9 cellular contexts compared by ENCODE assay signal in the genomic region with DNA sequence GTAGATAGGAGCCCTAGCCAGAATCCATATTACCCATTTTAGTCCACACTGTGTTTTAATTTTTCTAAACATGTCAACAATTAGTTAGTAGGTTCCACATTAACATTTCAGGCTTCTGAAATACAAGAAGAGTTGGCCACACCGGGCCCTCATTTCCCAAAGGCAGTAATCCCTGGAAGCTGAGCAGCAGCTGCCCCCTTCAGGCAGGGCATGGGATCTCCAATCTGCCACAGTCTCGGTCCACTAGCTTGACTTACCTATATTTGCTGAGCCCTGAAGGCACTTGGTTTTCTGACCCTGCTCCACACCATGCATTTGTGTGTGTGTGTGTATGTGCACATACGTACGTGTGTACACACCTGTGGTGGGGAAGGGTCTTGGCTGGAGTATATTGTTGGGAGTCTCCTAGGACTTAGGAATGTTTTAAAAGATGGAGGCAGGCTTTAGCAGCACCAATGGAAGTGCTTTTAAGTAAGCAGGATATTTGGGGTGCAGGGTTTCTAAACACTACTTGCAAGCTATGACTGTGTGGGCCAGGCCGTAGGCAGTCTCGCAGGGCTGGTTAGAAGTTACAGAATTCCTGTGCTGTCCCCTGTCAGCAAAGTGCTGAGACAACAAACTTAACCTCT.
DNase-seq lines count a peak whose midpoint lies in the region; ATAC-seq and TF ChIP-seq lines count a peak whose summit lies in the region.
"Had no signal": no experiment of that assay in that cellular context is flagged by ENCODE, and none has a peak within 500 bp of the region (broad histone marks: within the 10 kb centered on the region; RNA-seq: fewer than 3 reads in every experiment).

No MANE protein-coding gene starts in this region.

- intact Hi-C loops in activated CD8-positive, alpha-beta T cell treated with anti-CD3 and anti-CD28 coated beads for 36 hours (cut with micrococcal nuclease) = no loop called here

- H3K36me3 Mint-ChIP-seq in activated CD8-positive, alpha-beta T cell treated with anti-CD3 and anti-CD28 coated beads for 36 hours (ENCODE audit: low read depth) = no peaks in the 10 kb centered on the region
- H3K36me3 Mint-ChIP-seq in activated CD8-positive, alpha-beta T cell treated with anti-CD3 and anti-CD28 coated beads, Interleukin-2, amount 10 ng/mL, durations not matched to agents 7 days and 5 days (ENCODE audit: low read depth) = no peaks in the 10 kb centered on the region
- H3K36me3 Mint-ChIP-seq in chondrocyte (ENCODE audit: low read depth) (no peaks in the 10 kb centered on the region), type B pancreatic cell (no peaks in the 10 kb centered on the region)
- H3K36me3 Mint-ChIP-seq: CD8-positive, alpha-beta memory T cell had no signal

- ATAC-seq in activated CD8-positive, alpha-beta T cell treated with anti-CD3 and anti-CD28 coated beads for 36 hours = no peak
- no peak for ATAC-seq in activated CD8-positive, alpha-beta T cell treated with anti-CD3 and anti-CD28 coated beads, Interleukin-2, amount 10 ng/mL, durations not matched to agents 7 days and 5 days

- CTCF ChIA-PET in activated CD8-positive, alpha-beta T cell treated with anti-CD3 and anti-CD28 coated beads for 36 hours (lab: Charles Lee) = no interaction called here
- CTCF ChIA-PET in activated CD8-positive, alpha-beta T cell treated with anti-CD3 and anti-CD28 coated beads, Interleukin-2, amount 10 ng/mL, durations not matched to agents 7 days and 5 days (lab: Charles Lee) = interaction anchor here (1.1 kb wide), 1 partner anchor 17 kb away, joined by 3 read pairs; no protein-coding TSS in a partner anchor

- peak; percentile 15 for TF ChIP-seq CTCF in activated CD8-positive, alpha-beta T cell treated with anti-CD3 and anti-CD28 coated beads for 36 hours (IDR thresholded peaks at IDR 0.05)
- TF ChIP-seq CTCF in chondrocyte (IDR thresholded peaks at IDR 0.05) = peak; percentile 34
- peak; percentile 78 for TF ChIP-seq CTCF in type B pancreatic cell (conservative IDR thresholded peaks at IDR 0.05)

- H3K4me1 Mint-ChIP-seq in activated CD8-positive, alpha-beta T cell treated with anti-CD3 and anti-CD28 coated beads for 36 hours (ENCODE audit: low read depth) = no peaks in the 10 kb centered on the region
- H3K4me1 Mint-ChIP-seq in activated CD8-positive, alpha-beta T cell treated with anti-CD3 and anti-CD28 coated beads, Interleukin-2, amount 10 ng/mL, durations not matched to agents 7 days and 5 days (ENCODE audit: low read depth) = no peaks in the 10 kb centered on the region
- H3K4me1 Mint-ChIP-seq in chondrocyte (ENCODE audit: low read depth) = no peaks in the 10 kb centered on the region
- H3K4me1 Mint-ChIP-seq in type B pancreatic cell (ENCODE audit: unreplicated experiment) = no peaks in the 10 kb centered on the region
- H3K4me1 Mint-ChIP-seq: CD8-positive, alpha-beta memory T cell had no signal

- POLR2A ChIA-PET in activated CD8-positive, alpha-beta T cell treated with anti-CD3 and anti-CD28 coated beads for 36 hours (lab: Charles Lee) = interaction anchor here (0.9 kb wide), 1 partner anchor 13 kb away, joined by 3 read pairs; no protein-coding TSS in a partner anchor
- POLR2A ChIA-PET in activated CD8-positive, alpha-beta T cell treated with anti-CD3 and anti-CD28 coated beads, Interleukin-2, amount 10 ng/mL, durations not matched to agents 7 days and 5 days (lab: Charles Lee) = no interaction called here

- DNase-seq in activated CD8-positive, alpha-beta T cell treated with anti-CD3 and anti-CD28 coated beads for 36 hours = peak; percentile 7
- no peak for DNase-seq in activated CD8-positive, alpha-beta T cell treated with anti-CD3 and anti-CD28 coated beads, Interleukin-2, amount 10 ng/mL, durations not matched to agents 7 days and 5 days
- DNase-seq in NCI-H1105 treated with DMSO at 0.1 percent for 48 hours (lab: John Stamatoyannopoulos, UW) (peak; percentile 53), chondrocyte (ENCODE audit: low spot score) (no peak), type B pancreatic cell (ENCODE audit: extremely low spot score, unreplicated experiment) (no peak), NCI-H774 (lab: John Stamatoyannopoulos, UW) (no peak), GM03348 (ENCODE audit: low spot score) (no peak)
- no peak for DNase-seq in activated T-cell treated with anti-CD3 and anti-CD28 coated beads, Interleukin-2, amount 50 U/mL, for 1 hour
- DNase-seq: CD8-positive, alpha-beta memory T cell had no signal

- H3K9me3 Mint-ChIP-seq in activated CD8-positive, alpha-beta T cell treated with anti-CD3 and anti-CD28 coated beads for 36 hours = peaks cover 3% of the 10 kb centered on the region
- H3K9me3 Mint-ChIP-seq in activated CD8-positive, alpha-beta T cell treated with anti-CD3 and anti-CD28 coated beads, Interleukin-2, amount 10 ng/mL, durations not matched to agents 7 days and 5 days (ENCODE audit: insufficient read depth) = no peaks in the 10 kb centered on the region
- H3K9me3 Mint-ChIP-seq in chondrocyte (ENCODE audit: low read depth) (no peaks in the 10 kb centered on the region), type B pancreatic cell (no peaks in the 10 kb centered on the region)

- H3K27ac Mint-ChIP-seq in activated CD8-positive, alpha-beta T cell treated with anti-CD3 and anti-CD28 coated beads for 36 hours = no peak overlapping the region
- no peak overlapping the region for H3K27ac Mint-ChIP-seq in activated CD8-positive, alpha-beta T cell treated with anti-CD3 and anti-CD28 coated beads, Interleukin-2, amount 10 ng/mL, durations not matched to agents 7 days and 5 days
- H3K27ac Mint-ChIP-seq in chondrocyte (ENCODE audit: unreplicated experiment) = no peak overlapping the region
- H3K27ac Mint-ChIP-seq in type B pancreatic cell = no peak overlapping the region
- H3K27ac Mint-ChIP-seq: CD8-positive, alpha-beta memory T cell had no signal

- no peak overlapping the region for H3K4me3 Mint-ChIP-seq in activated CD8-positive, alpha-beta T cell treated with anti-CD3 and anti-CD28 coated beads for 36 hours
- H3K4me3 Mint-ChIP-seq in activated CD8-positive, alpha-beta T cell treated with anti-CD3 and anti-CD28 coated beads, Interleukin-2, amount 10 ng/mL, durations not matched to agents 7 days and 5 days = no peak overlapping the region
- H3K4me3 Mint-ChIP-seq in chondrocyte (ENCODE audit: unreplicated experiment) (no peak overlapping the region), type B pancreatic cell (peak overlapping the region; percentile 7)
- H3K4me3 Mint-ChIP-seq: CD8-positive, alpha-beta memory T cell had no signal

- peaks cover 2% of the 10 kb centered on the region for H3K27me3 Mint-ChIP-seq in activated CD8-positive, alpha-beta T cell treated with anti-CD3 and anti-CD28 coated beads for 36 hours
- H3K27me3 Mint-ChIP-seq in activated CD8-positive, alpha-beta T cell treated with anti-CD3 and anti-CD28 coated beads, Interleukin-2, amount 10 ng/mL, durations not matched to agents 7 days and 5 days (ENCODE audit: low read depth) = no peaks in the 10 kb centered on the region
- H3K27me3 Mint-ChIP-seq in chondrocyte (ENCODE audit: low read depth) (peaks cover 17% of the 10 kb centered on the region), type B pancreatic cell (peaks cover 29% of the 10 kb centered on the region)

Comparison
In these comparisons a context has a peak if more than half of its experiments do, and no peak if none do; other contexts are left out.
1. DNase-seq: peak in activated CD8-positive, alpha-beta T cell treated with anti-CD3 and anti-CD28 coated beads for 36 hours (single experiment) and NCI-H1105 treated with DMSO at 0.1 percent for 48 hours (single experiment); none in activated CD8-positive, alpha-beta T cell treated with anti-CD3 and anti-CD28 coated beads, Interleukin-2, amount 10 ng/mL, durations not matched to agents 7 days and 5 days (single experiment), chondrocyte (single experiment), type B pancreatic cell (single experiment), activated T-cell treated with anti-CD3 and anti-CD28 coated beads, Interleukin-2, amount 50 U/mL, for 1 hour (single experiment), NCI-H774 (single experiment) and GM03348 (single experiment).
2. CTCF ChIP-seq: peak in every context shown above with its lines; median percentile 78 in type B pancreatic cell; 34 in chondrocyte; 15 in activated CD8-positive, alpha-beta T cell treated with anti-CD3 and anti-CD28 coated beads for 36 hours.